ENCODE assay signal across 1 cellular context in genomic region chr17:42027961-42028790, GRCh38.
TF ChIP-seq lines count a peak whose summit lies in the region.

No MANE protein-coding gene starts in this region.

TF ChIP-seq in GM23338, 12 proteins besides CTCF, POLR2A, EP300 and RAD21 (continued from another document):
- TF ChIP-seq ETS1 (IDR thresholded peaks at IDR 0.05): no peak
- no peak for TF ChIP-seq ZNF462 (CRISPR knock-in tag; IDR thresholded peaks at IDR 0.05)
- no peak for TF ChIP-seq NANOG (IDR thresholded peaks at IDR 0.05; ENCODE audit: borderline replicate concordance)
